In the genomic region with DNA sequence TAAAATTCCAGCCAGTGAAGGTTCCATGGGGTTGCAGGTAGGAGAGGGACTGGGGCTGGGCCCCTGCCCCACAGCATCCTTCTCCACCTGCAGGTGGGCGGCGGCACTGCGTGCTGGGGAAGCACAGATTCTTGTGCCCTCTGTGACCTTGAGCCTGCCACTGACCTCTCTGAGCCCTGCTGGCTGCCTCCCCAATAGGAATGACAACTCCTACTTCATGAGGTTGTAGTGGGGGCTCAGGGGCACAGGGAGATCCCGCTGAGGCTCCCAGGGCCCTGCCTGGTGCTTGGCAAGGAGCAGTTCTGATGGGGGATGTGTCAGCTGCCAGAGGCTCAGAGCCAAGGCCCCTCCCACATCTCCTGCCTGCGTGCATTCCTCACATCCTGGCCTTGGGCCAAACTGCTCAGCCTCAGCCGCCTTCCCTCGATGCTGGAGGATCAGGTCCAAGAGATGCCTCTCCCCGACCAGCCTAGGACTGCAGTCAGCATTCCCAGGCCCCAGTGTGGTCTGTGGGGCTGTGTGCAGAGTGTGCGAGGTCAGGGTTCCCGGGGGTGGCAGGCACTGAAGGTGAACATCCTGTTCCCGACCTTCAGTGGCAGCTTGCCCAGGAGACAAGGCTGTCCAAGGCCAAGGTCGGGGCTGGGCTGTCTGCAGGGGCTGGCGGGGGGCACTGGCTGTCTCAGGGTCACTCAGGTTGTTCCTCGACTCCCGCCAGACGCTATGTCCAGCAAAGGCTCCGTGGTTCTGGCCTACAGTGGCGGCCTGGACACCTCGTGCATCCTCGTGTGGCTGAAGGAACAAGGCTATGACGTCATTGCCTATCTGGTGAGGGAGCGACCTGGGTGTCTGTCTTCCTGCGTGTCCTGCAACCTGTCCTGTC, we compare ENCODE assay signal across 1 cellular context.
TF ChIP-seq lines count a peak whose summit lies in the region.

No MANE protein-coding gene starts in this region.

TF ChIP-seq in K562, 482 proteins besides CTCF, POLR2A, EP300 and RAD21 (continued from another document and continues in another):
- TF ChIP-seq PRDM10 (IDR thresholded peaks at IDR 0.05; ENCODE audit: partially characterized antibody) (no peak), HNRNPL (IDR thresholded peaks at IDR 0.05; ENCODE audit: low read depth, low read length) (no peak), KAT2B (IDR thresholded peaks at IDR 0.05; ENCODE audit: low read depth, low read length) (no peak), NFATC3 (IDR thresholded peaks at IDR 0.05) (no peak), ZNF408 (CRISPR knock-in tag; IDR thresholded peaks at IDR 0.05; ENCODE audit: low read depth) (no peak), CHD2 (IDR thresholded peaks at IDR 0.05; ENCODE audit: low read depth, low read length) (no peak), CTBP1 (IDR thresholded peaks at IDR 0.05; ENCODE audit: borderline replicate concordance) (peak; percentile 93), ESRRA (IDR thresholded peaks at IDR 0.05; ENCODE audit: borderline replicate concordance, low read depth) (peak; percentile 99), RAD51 (IDR thresholded peaks at IDR 0.05; ENCODE audit: borderline replicate concordance, low read depth) (no peak), ZC3H4 (CRISPR knock-in tag; IDR thresholded peaks at IDR 0.05; ENCODE audit: borderline replicate concordance) (no peak), JUND (IDR thresholded peaks at IDR 0.05; ENCODE audit: borderline replicate concordance, low read depth, low read length) (peak; percentile 73), JUND (tag; IDR thresholded peaks at IDR 0.05; ENCODE audit: borderline replicate concordance, low read depth, low read length) (peak; percentile 71; the same call in 2 of the 3 replicates), ZNF707 (CRISPR knock-in tag; conservative IDR thresholded peaks at IDR 0.05) (no peak), MTA2 (IDR thresholded peaks at IDR 0.05; ENCODE audit: low read depth) (no peak), TRIM24 (IDR thresholded peaks at IDR 0.05) (no peak), ZEB2 (IDR thresholded peaks at IDR 0.05) (peak; percentile 66), BDP1 (IDR thresholded peaks at IDR 0.05; ENCODE audit: insufficient read depth, insufficient read length) (no peak), NEUROD1 (IDR thresholded peaks at IDR 0.05; ENCODE audit: borderline replicate concordance, low read depth, low read length, partially characterized antibody) (no peak), RBM22 (IDR thresholded peaks at IDR 0.05; ENCODE audit: low read depth, low read length, poor library complexity, severe bottlenecking) (no peak), MAFF (IDR thresholded peaks at IDR 0.05; ENCODE audit: low read length) (no peak), ZNF444 (CRISPR knock-in tag; IDR thresholded peaks at IDR 0.05) (no peak), USF1 (CRISPR knock-in tag; IDR thresholded peaks at IDR 0.05) (no peak), PML (IDR thresholded peaks at IDR 0.05; ENCODE audit: low read length) (no peak), HLTF (IDR thresholded peaks at IDR 0.05) (no peak), ZNF124 (CRISPR knock-in tag; IDR thresholded peaks at IDR 0.05) (no peak), CEBPG (CRISPR knock-in tag; IDR thresholded peaks at IDR 0.05) (no peak), CEBPG (tag; conservative IDR thresholded peaks at IDR 0.05 in 1 of 2, IDR thresholded peaks at IDR 0.05 in 1 of 2) (no peak), FOXA3 (CRISPR knock-in tag; conservative IDR thresholded peaks at IDR 0.05 in 1 of 2, IDR thresholded peaks at IDR 0.05 in 1 of 2) (no peak), ZKSCAN3 (CRISPR knock-in tag; IDR thresholded peaks at IDR 0.05) (no peak), OTX1 (CRISPR knock-in tag; IDR thresholded peaks at IDR 0.05) (no peak), BRD4 (IDR thresholded peaks at IDR 0.05) (no peak), SMARCC2 (IDR thresholded peaks at IDR 0.05; ENCODE audit: low read depth) (no peak), PBX2 (CRISPR knock-in tag; IDR thresholded peaks at IDR 0.05; ENCODE audit: low read depth) (no peak), PBX2 (tag; conservative IDR thresholded peaks at IDR 0.05; ENCODE audit: low read depth) (no peak), ZBTB12 (CRISPR knock-in tag; IDR thresholded peaks at IDR 0.05) (no peak), L3MBTL2 (IDR thresholded peaks at IDR 0.05) (peak; percentile 68; the same call in 1 of the 2 replicates), FOSL1 (tag; conservative IDR thresholded peaks at IDR 0.05) (no peak)
- TF ChIP-seq, protein P1, sequence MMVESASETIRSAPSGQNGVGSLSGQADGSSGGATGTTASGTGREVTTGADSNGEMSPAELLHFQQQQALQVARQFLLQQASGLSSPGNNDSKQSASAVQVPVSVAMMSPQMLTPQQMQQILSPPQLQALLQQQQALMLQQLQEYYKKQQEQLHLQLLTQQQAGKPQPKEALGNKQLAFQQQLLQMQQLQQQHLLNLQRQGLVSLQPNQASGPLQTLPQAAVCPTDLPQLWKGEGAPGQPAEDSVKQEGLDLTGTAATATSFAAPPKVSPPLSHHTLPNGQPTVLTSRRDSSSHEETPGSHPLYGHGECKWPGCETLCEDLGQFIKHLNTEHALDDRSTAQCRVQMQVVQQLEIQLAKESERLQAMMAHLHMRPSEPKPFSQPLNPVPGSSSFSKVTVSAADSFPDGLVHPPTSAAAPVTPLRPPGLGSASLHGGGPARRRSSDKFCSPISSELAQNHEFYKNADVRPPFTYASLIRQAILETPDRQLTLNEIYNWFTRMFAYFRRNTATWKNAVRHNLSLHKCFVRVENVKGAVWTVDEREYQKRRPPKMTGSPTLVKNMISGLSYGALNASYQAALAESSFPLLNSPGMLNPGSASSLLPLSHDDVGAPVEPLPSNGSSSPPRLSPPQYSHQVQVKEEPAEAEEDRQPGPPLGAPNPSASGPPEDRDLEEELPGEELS (CRISPR knock-in tag; IDR thresholded peaks at IDR 0.05; ENCODE audit: borderline replicate concordance) = no peak
- TF ChIP-seq, protein P2, sequence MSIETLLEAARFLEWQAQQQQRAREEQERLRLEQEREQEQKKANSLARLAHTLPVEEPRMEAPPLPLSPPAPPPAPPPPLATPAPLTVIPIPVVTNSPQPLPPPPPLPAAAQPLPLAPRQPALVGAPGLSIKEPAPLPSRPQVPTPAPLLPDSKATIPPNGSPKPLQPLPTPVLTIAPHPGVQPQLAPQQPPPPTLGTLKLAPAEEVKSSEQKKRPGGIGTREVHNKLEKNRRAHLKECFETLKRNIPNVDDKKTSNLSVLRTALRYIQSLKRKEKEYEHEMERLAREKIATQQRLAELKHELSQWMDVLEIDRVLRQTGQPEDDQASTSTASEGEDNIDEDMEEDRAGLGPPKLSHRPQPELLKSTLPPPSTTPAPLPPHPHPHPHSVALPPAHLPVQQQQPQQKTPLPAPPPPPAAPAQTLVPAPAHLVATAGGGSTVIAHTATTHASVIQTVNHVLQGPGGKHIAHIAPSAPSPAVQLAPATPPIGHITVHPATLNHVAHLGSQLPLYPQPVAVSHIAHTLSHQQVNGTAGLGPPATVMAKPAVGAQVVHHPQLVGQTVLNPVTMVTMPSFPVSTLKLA (conservative IDR thresholded peaks at IDR 0.05) = no peak
- TF ChIP-seq, protein P3, sequence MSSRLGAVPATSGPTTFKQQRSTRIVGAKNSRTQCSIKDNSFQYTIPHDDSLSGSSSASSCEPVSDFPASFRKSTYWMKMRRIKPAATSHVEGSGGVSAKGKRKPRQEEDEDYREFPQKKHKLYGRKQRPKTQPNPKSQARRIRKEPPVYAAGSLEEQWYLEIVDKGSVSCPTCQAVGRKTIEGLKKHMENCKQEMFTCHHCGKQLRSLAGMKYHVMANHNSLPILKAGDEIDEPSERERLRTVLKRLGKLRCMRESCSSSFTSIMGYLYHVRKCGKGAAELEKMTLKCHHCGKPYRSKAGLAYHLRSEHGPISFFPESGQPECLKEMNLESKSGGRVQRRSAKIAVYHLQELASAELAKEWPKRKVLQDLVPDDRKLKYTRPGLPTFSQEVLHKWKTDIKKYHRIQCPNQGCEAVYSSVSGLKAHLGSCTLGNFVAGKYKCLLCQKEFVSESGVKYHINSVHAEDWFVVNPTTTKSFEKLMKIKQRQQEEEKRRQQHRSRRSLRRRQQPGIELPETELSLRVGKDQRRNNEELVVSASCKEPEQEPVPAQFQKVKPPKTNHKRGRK (tag; IDR thresholded peaks at IDR 0.05) = no peak
